Comparison of ENCODE assay signal across 14 cellular contexts in the genomic region with DNA sequence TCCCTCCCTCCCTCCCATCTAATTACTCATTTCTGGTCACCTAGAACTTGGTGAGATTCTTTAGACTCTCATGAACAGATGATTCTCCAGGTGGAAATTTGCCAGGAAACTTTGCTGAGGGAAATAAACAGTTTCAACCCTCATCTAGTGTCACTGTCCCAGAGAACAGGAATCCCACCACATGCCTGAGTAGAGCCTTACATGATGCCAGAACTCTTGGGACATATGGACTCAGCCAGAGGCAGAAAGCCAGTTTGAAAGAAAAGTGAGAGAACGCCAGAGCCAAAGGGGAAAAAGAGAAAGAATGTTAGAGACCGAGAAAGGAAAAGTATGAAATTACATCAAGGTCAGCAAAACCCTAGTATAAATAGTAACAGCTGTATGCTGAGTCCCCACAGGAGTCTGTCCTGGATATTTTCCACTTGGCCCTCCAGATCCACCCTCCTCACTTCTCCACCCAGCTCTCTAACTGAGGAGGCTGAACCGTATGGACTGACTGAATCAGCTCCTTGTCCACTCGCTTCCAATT.
DNase-seq lines count a peak whose midpoint lies in the region; ATAC-seq, FAIRE-seq and TF ChIP-seq lines count a peak whose summit lies in the region.
"Had no signal": no experiment of that assay in that cellular context is flagged by ENCODE, and none has a peak within 500 bp of the region (broad histone marks: within the 10 kb centered on the region; RNA-seq: fewer than 3 reads in every experiment).

No MANE protein-coding gene starts in this region.

- H3K4me2 ChIP-seq in skeletal muscle satellite cell (ENCODE audit: low read length) (peak overlapping the region; percentile 18), MM.1S (ENCODE audit: low read depth, low read length) (no peak overlapping the region)
- H3K4me2 ChIP-seq: BLaER1 treated with 17β-estradiol and CSF1 and Interleukin-3, amounts not matched to agents 10 nM and 100 nM; PC-9 had no signal

- no peaks in the 10 kb centered on the region for H3K9me3 ChIP-seq in right cardiac atrium (ENCODE audit: control insufficient read depth, low read length)
- no peaks in the 10 kb centered on the region for H3K9me3 ChIP-seq in skeletal muscle satellite cell (replicated peaks; ENCODE audit: low read length)
- no peaks in the 10 kb centered on the region for H3K9me3 ChIP-seq in MM.1S (replicated peaks; ENCODE audit: insufficient read depth, low read length)
- H3K9me3 ChIP-seq: BLaER1 treated with 17β-estradiol and CSF1 and Interleukin-3, amounts not matched to agents 10 nM and 100 nM had no signal

- H3K36me3 ChIP-seq in bronchial epithelial cell (ENCODE audit: control insufficient read depth, insufficient read depth, low read length) (no peaks in the 10 kb centered on the region), skeletal muscle satellite cell (ENCODE audit: insufficient read depth, low read length) (no peaks in the 10 kb centered on the region), MM.1S (replicated peaks; ENCODE audit: insufficient read depth, low read length) (no peaks in the 10 kb centered on the region)
- H3K36me3 ChIP-seq: BLaER1 treated with 17β-estradiol and CSF1 and Interleukin-3, amounts not matched to agents 10 nM and 100 nM had no signal

- H3K79me2 ChIP-seq in MM.1S (ENCODE audit: low read length) = no peaks in the 10 kb centered on the region

- H3K27ac ChIP-seq in right cardiac atrium (ENCODE audit: low read length) (no peak overlapping the region), MM.1S (ENCODE audit: low read length) (no peak overlapping the region), dorsolateral prefrontal cortex (peak overlapping the region in 7 of 59 donors; percentile 2 to 44 (median 36))
- H3K27ac ChIP-seq: BLaER1 treated with 17β-estradiol and CSF1 and Interleukin-3, amounts not matched to agents 10 nM and 100 nM; PC-9; VCaP had no signal

- H4K20me1 ChIP-seq in MM.1S (ENCODE audit: insufficient read depth, low read length) = no peaks in the 10 kb centered on the region

- H3K27me3 ChIP-seq in bronchial epithelial cell (ENCODE audit: control insufficient read depth, insufficient read depth, low read length) (no peaks in the 10 kb centered on the region), right cardiac atrium (ENCODE audit: control insufficient read depth, insufficient read depth) (no peaks in the 10 kb centered on the region), skeletal muscle satellite cell (ENCODE audit: control insufficient read depth, insufficient read depth, low read length) (no peaks in the 10 kb centered on the region), MM.1S (replicated peaks; ENCODE audit: insufficient read depth, low read length) (no peaks in the 10 kb centered on the region), dorsolateral prefrontal cortex (no peaks in the 10 kb centered on the region)

- intact Hi-C loops in right cardiac atrium (cut with DNase I) (no loop called here), dorsolateral prefrontal cortex (cut with DNase I) (no loop called here)

- no peak overlapping the region for H3K9ac ChIP-seq in skeletal muscle satellite cell (ENCODE audit: low read depth, low read length)
- no peak overlapping the region for H3K9ac ChIP-seq in MM.1S (ENCODE audit: low read length)
- H3K9ac ChIP-seq: BLaER1 treated with 17β-estradiol and CSF1 and Interleukin-3, amounts not matched to agents 10 nM and 100 nM had no signal

- peak; percentile 41 for DNase-seq in EL
- peak; percentile 70 for DNase-seq in bronchial epithelial cell (ENCODE audit: low read depth)
- DNase-seq in right cardiac atrium = peak; percentile 28 to 66 (median 50)
- DNase-seq in MM.1S = no peak
- no peak for DNase-seq in dorsolateral prefrontal cortex
- no peak for DNase-seq in NCI-H2107 (lab: John Stamatoyannopoulos, UW)
- DNase-seq: effector CD4-positive, alpha-beta T cell; islet precursor cell; NCI-H2081; PC-9 had no signal

- 43% methylated on average over 4 of the region's 4 CpGs for WGBS in right cardiac atrium

- ATAC-seq in right cardiac atrium (peak; percentile 78 to 88), HG02610 (IDR thresholded peaks at IDR 0.05; ENCODE audit: unreplicated experiment) (no peak)

- H3F3A ChIP-seq in MM.1S (ENCODE audit: insufficient read depth, low read length) = no peaks in the 10 kb centered on the region

- H3K9me2 ChIP-seq in MM.1S (replicated peaks; ENCODE audit: insufficient read depth, low read length) = no peaks in the 10 kb centered on the region

- TF ChIP-seq CTCF in bronchial epithelial cell (IDR thresholded peaks at IDR 0.05; ENCODE audit: insufficient read depth, low read length, severe bottlenecking) (no peak), MM.1S (IDR thresholded peaks at IDR 0.05; ENCODE audit: low read length) (no peak), dorsolateral prefrontal cortex (IDR thresholded peaks at IDR 0.05 in 54 of 56, conservative IDR thresholded peaks at IDR 0.05 in 2 of 56; ENCODE audit: low read depth in 1 of 56, partially characterized antibody in 56 of 56) (no peak)

- no peak overlapping the region for H2AFZ ChIP-seq in MM.1S (ENCODE audit: low read length)
- H2AFZ ChIP-seq: PC-9 had no signal

- no peak for FAIRE-seq in bronchial epithelial cell (lab: Jason Lieb, UNC)

- peaks cover 12% of the 10 kb centered on the region for H3K4me1 ChIP-seq in right cardiac atrium (ENCODE audit: control insufficient read depth, insufficient read depth, low read length)
- peaks cover 24% of the 10 kb centered on the region for H3K4me1 ChIP-seq in skeletal muscle satellite cell (ENCODE audit: control insufficient read depth, insufficient read depth, low read length)
- H3K4me1 ChIP-seq in MM.1S (ENCODE audit: low read length) = peaks cover 22% of the 10 kb centered on the region

- H3K4me3 ChIP-seq in bronchial epithelial cell (ENCODE audit: low read depth, low read length) (no peak overlapping the region), right cardiac atrium (ENCODE audit: low read length) (no peak overlapping the region), skeletal muscle satellite cell (ENCODE audit: low read length) (peak overlapping the region; percentile 18), MM.1S (ENCODE audit: low read length) (no peak overlapping the region), dorsolateral prefrontal cortex (no peak overlapping the region)
- H3K4me3 ChIP-seq: BLaER1 treated with 17β-estradiol and CSF1 and Interleukin-3, amounts not matched to agents 10 nM and 100 nM; PC-9 had no signal

Comparison
In these comparisons a context has a peak if more than half of its experiments do, and no peak if none do; other contexts are left out.
1. DNase-seq: peak in EL (single experiment), bronchial epithelial cell (single experiment) and right cardiac atrium (3 of 3); none in MM.1S (single experiment), dorsolateral prefrontal cortex (0 of 10) and NCI-H2107 (single experiment).